In genomic region chr2:112283535-112283934, GRCh38 we compare ENCODE assay signal across 7 cellular contexts. TPM values are rescaled to one million over a fixed set of nuclear protein-coding genes. Genes with fewer than 3 reads are reported as not detected.
DNase-seq lines count a peak whose midpoint lies in the region; ATAC-seq, FAIRE-seq and TF ChIP-seq lines count a peak whose summit lies in the region.
"Not testable (repeated sequence)": the region's sequence is repeated elsewhere in the genome, so short reads cannot be mapped to it uniquely, and the experiment has no call there.

No MANE protein-coding gene starts in this region.

- H3K9me3 ChIP-seq in astrocyte (ENCODE audit: insufficient read depth, low read depth, low read length); osteoblast (ENCODE audit: low read depth, low read length): not testable (repeated sequence)

- peak; percentile 32 for ATAC-seq in left lobe of liver

- H2AFZ ChIP-seq in astrocyte (ENCODE audit: low read depth, low read length); osteoblast (ENCODE audit: low read length): not testable (repeated sequence)

- H3K9ac ChIP-seq in astrocyte (ENCODE audit: low read length), result not testable (repeated sequence)

- not testable (repeated sequence) for H3K9me3 Mint-ChIP-seq in astrocyte (ENCODE audit: unreplicated experiment)

- H3K36me3 Mint-ChIP-seq in astrocyte (ENCODE audit: low read depth, unreplicated experiment), result not testable (repeated sequence)

- not testable (repeated sequence) for H3K4me1 Mint-ChIP-seq in astrocyte (ENCODE audit: low read depth, unreplicated experiment)

- not testable (repeated sequence) for H3K4me2 ChIP-seq in astrocyte (ENCODE audit: low read length); osteoblast (ENCODE audit: insufficient read depth, low read length)

- H3K4me3 ChIP-seq in astrocyte (ENCODE audit: insufficient read depth, low read depth, low read length); choroid plexus epithelial cell (ENCODE audit: low read depth, low read length); osteoblast (ENCODE audit: insufficient read depth, low read length): not testable (repeated sequence)

- FAIRE-seq in astrocyte (lab: Jason Lieb, UNC), result not testable (repeated sequence)

- not testable (repeated sequence) for H3K4me3 Mint-ChIP-seq in astrocyte (ENCODE audit: unreplicated experiment)

- H3K27me3 ChIP-seq in astrocyte (ENCODE audit: insufficient read depth, low read length); osteoblast (ENCODE audit: insufficient read depth, low read length): not testable (repeated sequence)

- H3K36me3 ChIP-seq in astrocyte (ENCODE audit: insufficient read depth, low read length); osteoblast (ENCODE audit: insufficient read depth, low read length): not testable (repeated sequence)

- H4K20me1 ChIP-seq in astrocyte (ENCODE audit: insufficient read depth, low read length); osteoblast (ENCODE audit: insufficient read depth, low read length): not testable (repeated sequence)

- not testable (repeated sequence) for H3K27ac ChIP-seq in astrocyte (ENCODE audit: low read depth, low read length)
- peak overlapping the region; percentile 45 for H3K27ac ChIP-seq in osteoblast (ENCODE audit: low read depth, low read length)

- H3K79me2 ChIP-seq in astrocyte (ENCODE audit: insufficient read depth, low read length); osteoblast (ENCODE audit: insufficient read depth, low read length): not testable (repeated sequence)

- not testable (repeated sequence) for TF ChIP-seq CTCF in astrocyte (IDR thresholded peaks at IDR 0.05; ENCODE audit: insufficient read depth, low read depth, low read length); choroid plexus epithelial cell (conservative IDR thresholded peaks at IDR 0.05; ENCODE audit: low read depth, low read length); osteoblast (IDR thresholded peaks at IDR 0.05; ENCODE audit: extremely low read depth, low read depth, low read length)

- not testable (repeated sequence) for H3K27me3 Mint-ChIP-seq in astrocyte (ENCODE audit: low read depth, unreplicated experiment)

- H3K27ac Mint-ChIP-seq in astrocyte (ENCODE audit: unreplicated experiment), result not testable (repeated sequence)

- peak; percentile 13 for DNase-seq in AG20443 (ENCODE audit: low spot score)
- DNase-seq in M059J (ENCODE audit: low read depth), result peak; percentile 9
- DNase-seq in astrocyte (ENCODE audit: low read depth), result peak; percentile 17
- DNase-seq in choroid plexus epithelial cell (ENCODE audit: low read depth), result peak; percentile 44
- DNase-seq in fibroblast of peridontal ligament (ENCODE audit: extremely low read depth), result peak; percentile 25
- not testable (repeated sequence) for DNase-seq in left lobe of liver (ENCODE audit: low spot score)
- DNase-seq in osteoblast (ENCODE audit: insufficient read length, low spot score, missing footprints), result peak; percentile 19

- not testable (repeated sequence) for H3K4me1 ChIP-seq in astrocyte (ENCODE audit: insufficient read depth, low read length); osteoblast (ENCODE audit: insufficient read depth, low read length)

RNA-seq across cellular contexts. Expression of gene ZC3H6, which starts 8.1 kb away (rescaled TPM):
- 2.0 and 3.5 TPM in 2 replicates for total RNA-seq in M059J (2014; rRNA removed; shearing (Covaris generic))
- total RNA-seq in astrocyte, result 3.9 and 7.4 TPM in 2 replicates
- total RNA-seq in left lobe of liver, result 3.7 TPM
- total RNA-seq in osteoblast, result 4.3 and 7.1 TPM in 2 replicates

RNA-seq across cellular contexts. Expression of gene ZC3H8, which starts 28.7 kb away (rescaled TPM):
- total RNA-seq in M059J (2014; rRNA removed; shearing (Covaris generic)), result 1.6 and 5.2 TPM in 2 replicates
- total RNA-seq in astrocyte (7.5 and 7.7 TPM in 2 replicates), left lobe of liver (5.3 TPM), osteoblast (7.6 and 8.0 TPM in 2 replicates)
